In genomic region chr5:6717687-6718086, GRCh38 we compare ENCODE assay signal across 15 cellular contexts. TPM values are rescaled to one million over a fixed set of nuclear protein-coding genes. Genes with fewer than 3 reads are reported as not detected.
DNase-seq lines count a peak whose midpoint lies in the region; ATAC-seq and TF ChIP-seq lines count a peak whose summit lies in the region.
"Had no signal": no experiment of that assay in that cellular context is flagged by ENCODE, and none has a peak within 500 bp of the region (broad histone marks: within the 10 kb centered on the region; RNA-seq: fewer than 3 reads in every experiment).

No MANE protein-coding gene starts in this region.

- intact Hi-C loops in naive thymus-derived CD4-positive, alpha-beta T cell (cut with micrococcal nuclease) = loop anchor here in 1 of 2 donors (10.0 kb wide), 1 partner anchor 1223 kb away; no protein-coding TSS in a partner anchor

- H3K27ac ChIP-seq in naive thymus-derived CD4-positive, alpha-beta T cell (ENCODE audit: low read depth, low read length) = no peak overlapping the region
- H3K27ac ChIP-seq: C4-2B, uterus had no signal

- no peaks in the 10 kb centered on the region for H3K9me3 Mint-ChIP-seq in stimulated activated naive CD8-positive, alpha-beta T cell treated with anti-CD3 and anti-CD28 coated beads, Interleukin-15, Interleukin-2, amounts not matched to agents 100 ng/mL and 50 ng/mL, for 24 hours
- H3K9me3 Mint-ChIP-seq in T-cell = no peaks in the 10 kb centered on the region
- peaks cover 0 to 3% (median 0%) of the 10 kb centered on the region in 11 donors for H3K9me3 Mint-ChIP-seq in naive thymus-derived CD4-positive, alpha-beta T cell

- CTCF ChIA-PET in T-cell (lab: Charles Lee) (no interaction called here), HEK293T (lab: Yijun Ruan, JAX) (no interaction called here)
- CTCF ChIA-PET in naive thymus-derived CD4-positive, alpha-beta T cell (lab: Charles Lee) = interaction anchor here (1.2 to 2.0 kb wide), 2 partner anchors 12 to 27 kb away, joined by 5 to 7 read pairs; no protein-coding TSS in a partner anchor

- peaks cover 75% of the 10 kb centered on the region for H3K4me1 Mint-ChIP-seq in stimulated activated naive CD8-positive, alpha-beta T cell treated with anti-CD3 and anti-CD28 coated beads, Interleukin-15, Interleukin-2, amounts not matched to agents 100 ng/mL and 50 ng/mL, for 24 hours (ENCODE audit: low read depth)
- peaks cover 68 to 76% (median 71%) of the 10 kb centered on the region in 3 donors for H3K4me1 Mint-ChIP-seq in T-cell
- H3K4me1 Mint-ChIP-seq in naive thymus-derived CD4-positive, alpha-beta T cell = peaks cover 63 to 77% (median 74%) of the 10 kb centered on the region in 7 donors

- no peak overlapping the region for H3K27ac Mint-ChIP-seq in stimulated activated naive CD8-positive, alpha-beta T cell treated with anti-CD3 and anti-CD28 coated beads, Interleukin-15, Interleukin-2, amounts not matched to agents 100 ng/mL and 50 ng/mL, for 24 hours
- H3K27ac Mint-ChIP-seq in T-cell = peak overlapping the region; percentile 46 to 88
- H3K27ac Mint-ChIP-seq in naive thymus-derived CD4-positive, alpha-beta T cell = peak overlapping the region in 5 of 9 donors; percentile 38 to 59 (median 47)

- peaks cover 43 to 47% of the 10 kb centered on the region in 2 donors for H3K4me1 ChIP-seq in naive thymus-derived CD4-positive, alpha-beta T cell (ENCODE audit: control insufficient read depth in 2 of 2, insufficient read depth in 2 of 2, low read length in 2 of 2)

- no peaks in the 10 kb centered on the region for H3K27me3 Mint-ChIP-seq in stimulated activated naive CD8-positive, alpha-beta T cell treated with anti-CD3 and anti-CD28 coated beads, Interleukin-15, Interleukin-2, amounts not matched to agents 100 ng/mL and 50 ng/mL, for 24 hours
- H3K27me3 Mint-ChIP-seq in T-cell = no peaks in the 10 kb centered on the region
- no peaks in the 10 kb centered on the region for H3K27me3 Mint-ChIP-seq in naive thymus-derived CD4-positive, alpha-beta T cell

- POLR2A ChIA-PET in T-cell (lab: Charles Lee) = no interaction called here
- POLR2A ChIA-PET in naive thymus-derived CD4-positive, alpha-beta T cell (lab: Charles Lee) = interaction anchor here (0.6 to 1.8 kb wide), 2 partner anchors 11 to 23 kb away, joined by 3 to 4 read pairs; no protein-coding TSS in a partner anchor
- POLR2A ChIA-PET in HEK293T (lab: Yijun Ruan, JAX) = interaction anchor here (1.3 kb wide), 1 partner anchor 85 kb away, joined by 5 read pairs; the partner anchor contains the start of genes NSUN2 and SRD5A1

- no peak for ATAC-seq in stimulated activated naive CD8-positive, alpha-beta T cell treated with anti-CD3 and anti-CD28 coated beads, Interleukin-15, Interleukin-2, amounts not matched to agents 100 U/mL and 50 U/mL, for 24 hours
- ATAC-seq in T-cell (replicated peaks in 1 of 4) (no peak), HG02623 (IDR thresholded peaks at IDR 0.05; ENCODE audit: unreplicated experiment) (no peak), esophagus mucosa (no peak)
- ATAC-seq in naive thymus-derived CD4-positive, alpha-beta T cell = no peak

- peak overlapping the region; percentile 32 for H3K4me3 Mint-ChIP-seq in stimulated activated naive CD8-positive, alpha-beta T cell treated with anti-CD3 and anti-CD28 coated beads, Interleukin-15, Interleukin-2, amounts not matched to agents 100 ng/mL and 50 ng/mL, for 24 hours
- peak overlapping the region in 1 of 3 donors; percentile 78 for H3K4me3 Mint-ChIP-seq in T-cell
- H3K4me3 Mint-ChIP-seq in naive thymus-derived CD4-positive, alpha-beta T cell = peak overlapping the region; percentile 21 to 97 (median 55)

- no peaks in the 10 kb centered on the region for H3K27me3 ChIP-seq in naive thymus-derived CD4-positive, alpha-beta T cell (ENCODE audit: control insufficient read depth in 2 of 2, insufficient read depth in 2 of 2, low read length in 2 of 2)
- H3K27me3 ChIP-seq: uterus had no signal

- H3K36me3 Mint-ChIP-seq in stimulated activated naive CD8-positive, alpha-beta T cell treated with anti-CD3 and anti-CD28 coated beads, Interleukin-15, Interleukin-2, amounts not matched to agents 100 ng/mL and 50 ng/mL, for 24 hours (ENCODE audit: low read depth) = peaks cover 44% of the 10 kb centered on the region
- H3K36me3 Mint-ChIP-seq in T-cell = peaks cover 7% of the 10 kb centered on the region
- H3K36me3 Mint-ChIP-seq in naive thymus-derived CD4-positive, alpha-beta T cell = peaks cover 0 to 10% (median 7%) of the 10 kb centered on the region in 5 donors

- peaks cover 0 to 5% (median 0%) of the 10 kb centered on the region in 3 experiments for H3K36me3 ChIP-seq in naive thymus-derived CD4-positive, alpha-beta T cell (ENCODE audit: control insufficient read depth in 2 of 3, insufficient read depth in 3 of 3, low read length in 3 of 3)
- H3K36me3 ChIP-seq: uterus had no signal

- H3K4me3 ChIP-seq in naive thymus-derived CD4-positive, alpha-beta T cell (ENCODE audit: low read length) = no peak overlapping the region
- H3K4me3 ChIP-seq: uterus had no signal

- no peaks in the 10 kb centered on the region for H3K9me3 ChIP-seq in naive thymus-derived CD4-positive, alpha-beta T cell (ENCODE audit: control insufficient read depth in 2 of 3, low read length in 3 of 3)
- H3K9me3 ChIP-seq: uterus had no signal

- DNase-seq in stimulated activated naive CD8-positive, alpha-beta T cell treated with anti-CD3 and anti-CD28 coated beads, Interleukin-15, Interleukin-2, amounts not matched to agents 100 U/mL and 50 U/mL, for 24 hours = no peak
- DNase-seq in T-cell (no peak), kidney glomerular epithelial cell (lab: John Stamatoyannopoulos, UW) (no peak), HEK293T (ENCODE audit: extremely low spot score) (no peak)
- DNase-seq in naive thymus-derived CD4-positive, alpha-beta T cell = no peak
- DNase-seq: amygdala, GDM1, mesenchymal stem cell, NCI-H69, Right ventricle myocardium superior had no signal

TF ChIP-seq in HEK293T, 16 proteins besides CTCF, POLR2A, EP300 and RAD21:
- TF ChIP-seq PKNOX1 (IDR thresholded peaks at IDR 0.05) (no peak), FOXK2 (IDR thresholded peaks at IDR 0.05) (no peak), CTBP1 (IDR thresholded peaks at IDR 0.05; ENCODE audit: borderline replicate concordance) (no peak), ARNT (IDR thresholded peaks at IDR 0.05) (no peak), ZNF384 (IDR thresholded peaks at IDR 0.05) (no peak), FOXA1 (IDR thresholded peaks at IDR 0.05) (no peak), L3MBTL2 (conservative IDR thresholded peaks at IDR 0.05) (no peak), HDGF (IDR thresholded peaks at IDR 0.05; ENCODE audit: borderline replicate concordance) (no peak), LEF1 (IDR thresholded peaks at IDR 0.05; ENCODE audit: borderline replicate concordance) (no peak), ELF4 (IDR thresholded peaks at IDR 0.05) (no peak), BHLHE40 (IDR thresholded peaks at IDR 0.05; ENCODE audit: borderline replicate concordance) (no peak), SP1 (IDR thresholded peaks at IDR 0.05) (no peak), NFRKB (IDR thresholded peaks at IDR 0.05) (no peak), SUZ12 (IDR thresholded peaks at IDR 0.05) (no peak)
TF ChIP-seq in HEK293T: peak in this region for 0.

RNA-seq across cellular contexts. Expression of gene TENT4A, which starts 4.5 kb away (rescaled TPM):
- total RNA-seq in T-cell = 10 to 100 TPM; 42.7 to 62.9 (median 45.6) TPM
- 10 to 100 TPM; 34.9 to 61.4 (median 52.2) TPM for total RNA-seq in naive thymus-derived CD4-positive, alpha-beta T cell
- 1 to 10 TPM; 1.6 to 2.2 TPM for polyA plus RNA-seq in naive thymus-derived CD4-positive, alpha-beta T cell
- 13.0 TPM for total RNA-seq in esophagus mucosa

Comparison
In these comparisons a context has a peak if more than half of its experiments do, and no peak if none do; other contexts are left out.
1. POLR2A ChIA-PET loops: an anchor here in naive thymus-derived CD4-positive, alpha-beta T cell (0.6 to 1.8 kb wide) and HEK293T (1.3 kb wide); none called in T-cell.